In genomic region chr16:61324044-61324443, GRCh38 we compare ENCODE assay signal across 15 cellular contexts.
"Had no signal": no experiment of that assay in that cellular context is flagged by ENCODE, and none has a peak within 500 bp of the region (broad histone marks: within the 10 kb centered on the region; RNA-seq: fewer than 3 reads in every experiment).

No MANE protein-coding gene starts in this region.

- H3K9me3 ChIP-seq: esophagus muscularis mucosa, pancreas, upper lobe of right lung had no signal

- H3K27ac ChIP-seq: esophagus muscularis mucosa, heart left ventricle, pancreas, upper lobe of right lung had no signal

- H3K4me3 Mint-ChIP-seq: activated CD8-positive, alpha-beta T cell treated with anti-CD3 and anti-CD28 coated beads for 36 hours; activated naive CD8-positive, alpha-beta T cell treated with anti-CD3 and anti-CD28 coated beads, Interleukin-2, amount 10 ng/mL, durations not matched to agents 7 days and 5 days; activated T-cell treated with anti-CD3 and anti-CD28 coated beads, Interleukin-2, amount 50 U/mL, for 72 hours; neural crest cell; stimulated activated naive CD8-positive, alpha-beta T cell treated with anti-CD3 and anti-CD28 coated beads, Interleukin-15, Interleukin-2, amounts not matched to agents 100 ng/mL and 50 ng/mL, for 24 hours had no signal

- H3K36me3 Mint-ChIP-seq: activated naive CD8-positive, alpha-beta T cell treated with anti-CD3 and anti-CD28 coated beads, Interleukin-2, amount 10 ng/mL, durations not matched to agents 7 days and 5 days had no signal

- H3K9me3 Mint-ChIP-seq: neural crest cell had no signal

- H3K27me3 ChIP-seq: esophagus muscularis mucosa, heart left ventricle, pancreas, upper lobe of right lung had no signal

- DNase-seq: activated CD4-positive, CD25-positive, alpha-beta regulatory T cell treated with anti-CD3 and anti-CD28 coated beads, Interleukin-2, amount 50 U/mL, for 72 hours; activated CD8-positive, alpha-beta memory T cell treated with anti-CD3 and anti-CD28 coated beads, Interleukin-2, amount 50 U/mL, for 4 hours; activated CD8-positive, alpha-beta T cell treated with anti-CD3 and anti-CD28 coated beads for 36 hours; activated naive CD8-positive, alpha-beta T cell treated with anti-CD3 and anti-CD28 coated beads, Interleukin-2, amount 10 ng/mL, durations not matched to agents 7 days and 5 days; activated T-cell treated with anti-CD3 and anti-CD28 coated beads, Interleukin-2, amount 50 U/mL, for 72 hours; anterior cingulate cortex; heart left ventricle; left ventricle myocardium superior; pancreas; stimulated activated CD4-positive, alpha-beta T cell treated with anti-CD3 and anti-CD28 coated beads, Interleukin-15, amount 100 ng/mL, for 24 hours; stimulated activated CD4-positive, alpha-beta T cell treated with anti-CD3 and anti-CD28 coated beads, Interleukin-4, amount 100 ng/mL, for 24 hours; upper lobe of right lung had no signal

- H3K4me1 Mint-ChIP-seq: activated naive CD8-positive, alpha-beta T cell treated with anti-CD3 and anti-CD28 coated beads, Interleukin-2, amount 10 ng/mL, durations not matched to agents 7 days and 5 days had no signal

- H3K27me3 Mint-ChIP-seq: activated CD8-positive, alpha-beta T cell treated with anti-CD3 and anti-CD28 coated beads for 36 hours; activated naive CD8-positive, alpha-beta T cell treated with anti-CD3 and anti-CD28 coated beads, Interleukin-2, amount 10 ng/mL, durations not matched to agents 7 days and 5 days; stimulated activated naive CD8-positive, alpha-beta T cell treated with anti-CD3 and anti-CD28 coated beads, Interleukin-15, Interleukin-2, amounts not matched to agents 100 ng/mL and 50 ng/mL, for 24 hours had no signal

- H3K36me3 ChIP-seq: esophagus muscularis mucosa, heart left ventricle, pancreas, upper lobe of right lung had no signal

- H3K4me3 ChIP-seq: esophagus muscularis mucosa, heart left ventricle, pancreas, upper lobe of right lung had no signal

- H3K4me1 ChIP-seq: esophagus muscularis mucosa, pancreas, upper lobe of right lung had no signal

- H3K27ac Mint-ChIP-seq: activated CD8-positive, alpha-beta T cell treated with anti-CD3 and anti-CD28 coated beads for 36 hours; activated naive CD8-positive, alpha-beta T cell treated with anti-CD3 and anti-CD28 coated beads, Interleukin-2, amount 10 ng/mL, durations not matched to agents 7 days and 5 days; activated T-cell treated with anti-CD3 and anti-CD28 coated beads, Interleukin-2, amount 50 U/mL, for 72 hours; stimulated activated naive CD8-positive, alpha-beta T cell treated with anti-CD3 and anti-CD28 coated beads, Interleukin-15, Interleukin-2, amounts not matched to agents 100 ng/mL and 50 ng/mL, for 24 hours had no signal
